In the genomic region with DNA sequence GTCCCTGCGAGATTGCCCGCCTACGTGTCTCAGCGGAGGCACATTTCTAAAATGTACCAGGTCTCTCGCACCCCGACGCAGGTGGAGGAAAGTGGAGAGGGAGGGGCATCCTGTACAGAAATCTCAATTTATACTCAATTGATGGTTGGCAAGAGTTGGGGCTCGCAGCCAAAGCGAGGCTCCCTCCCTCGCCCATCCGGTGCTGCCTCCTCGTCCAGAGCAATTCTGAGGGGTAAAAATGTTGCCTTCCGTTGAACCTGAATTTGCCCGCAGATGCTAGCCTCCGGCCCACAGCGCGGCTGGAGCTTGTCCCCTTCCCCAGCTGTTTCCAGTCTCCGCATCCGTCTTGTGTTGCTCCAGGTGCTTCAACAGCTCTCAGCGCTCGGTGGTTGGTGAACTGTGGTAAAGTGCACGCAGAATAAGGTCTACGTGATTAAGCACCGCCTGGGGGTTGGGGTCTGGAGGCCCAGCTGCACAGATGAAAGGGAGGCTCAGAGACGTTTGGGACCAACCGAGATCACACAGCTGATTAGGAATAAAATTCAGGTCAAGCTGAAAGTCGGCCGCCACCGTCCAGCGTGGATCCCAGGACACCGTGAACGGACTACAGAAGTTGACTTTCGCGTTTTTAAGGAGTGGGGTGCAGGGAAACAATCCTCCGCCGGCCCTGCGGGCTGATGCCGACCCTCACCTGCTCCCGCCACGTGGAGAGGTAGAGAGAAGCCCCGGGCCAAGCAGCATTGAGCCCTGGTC, we compare ENCODE assay signal across 8 cellular contexts. TPM values are rescaled to one million over a fixed set of nuclear protein-coding genes. Genes with fewer than 3 reads are reported as not detected.
DNase-seq lines count a peak whose midpoint lies in the region; ATAC-seq and TF ChIP-seq lines count a peak whose summit lies in the region.

No MANE protein-coding gene starts in this region.

- H3K27ac ChIP-seq in breast epithelium (peak overlapping the region; percentile 78 to 90), lower lobe of right lung (peak overlapping the region; percentile 92), upper lobe of left lung (peak overlapping the region; percentile 27 to 97 (median 94))

- TF ChIP-seq EP300 in upper lobe of left lung (IDR thresholded peaks at IDR 0.05) = no peak

- H3K9me3 ChIP-seq in BE2C (no peaks in the 10 kb centered on the region), breast epithelium (no peaks in the 10 kb centered on the region), lower lobe of right lung (no peaks in the 10 kb centered on the region), upper lobe of left lung (no peaks in the 10 kb centered on the region)

- H3K4me1 ChIP-seq in BE2C (no peaks in the 10 kb centered on the region; the same call in none of the 2 replicates), breast epithelium (peaks cover 6 to 12% of the 10 kb centered on the region in 2 donors), lower lobe of right lung (peaks cover 44% of the 10 kb centered on the region), upper lobe of left lung (peaks cover 35 to 46% (median 38%) of the 10 kb centered on the region in 4 donors)

- peak overlapping the region; percentile 58 for H3K4me3 ChIP-seq in BE2C (ENCODE audit: low read depth, low read length)
- peak overlapping the region; percentile 72 to 97 (median 94) for H3K4me3 ChIP-seq in breast epithelium
- peak overlapping the region; percentile 95 for H3K4me3 ChIP-seq in lower lobe of right lung
- peak overlapping the region in 3 of 4 donors; percentile 67 to 92 (median 70) for H3K4me3 ChIP-seq in upper lobe of left lung

- H3K36me3 ChIP-seq in BE2C (peaks cover 31% of the 10 kb centered on the region), breast epithelium (no peaks in the 10 kb centered on the region), lower lobe of right lung (peaks cover 30% of the 10 kb centered on the region), upper lobe of left lung (peaks cover 8 to 30% (median 25%) of the 10 kb centered on the region in 4 donors)

- in situ Hi-C loops in KBM-7 (cut with MboI; ENCODE audit: low pct_unique_long_range_greater_than_20kb, low sequenced_read_pairs) = no loop called here

- TF ChIP-seq CTCF in BE2C (IDR thresholded peaks at IDR 0.05; ENCODE audit: low read depth, low read length) (no peak), breast epithelium (IDR thresholded peaks at IDR 0.05) (no peak), lower lobe of right lung (IDR thresholded peaks at IDR 0.05) (no peak), upper lobe of left lung (IDR thresholded peaks at IDR 0.05) (no peak)

- intact Hi-C loops in breast epithelium (cut with DNase I; ENCODE audit: low total_unique reads) (no loop called here), lower lobe of right lung (cut with DNase I) (no loop called here)

- ATAC-seq in GM21360 (IDR thresholded peaks at IDR 0.05; ENCODE audit: unreplicated experiment) (peak; percentile 4), lower lobe of right lung (peak in 1 of 2 donors; percentile 1), upper lobe of left lung (ENCODE audit: low FRiP score in 2 of 2) (peak in 1 of 2 donors; percentile 0), GM18867 (IDR thresholded peaks at IDR 0.05; ENCODE audit: unreplicated experiment) (no peak)

- no peaks in the 10 kb centered on the region for H3K27me3 ChIP-seq in BE2C
- no peaks in the 10 kb centered on the region for H3K27me3 ChIP-seq in breast epithelium
- H3K27me3 ChIP-seq in lower lobe of right lung (ENCODE audit: low read depth) = no peaks in the 10 kb centered on the region
- no peaks in the 10 kb centered on the region for H3K27me3 ChIP-seq in upper lobe of left lung

- TF ChIP-seq POLR2A in breast epithelium (IDR thresholded peaks at IDR 0.05) (no peak), upper lobe of left lung (IDR thresholded peaks at IDR 0.05) (no peak)

- WGBS in upper lobe of left lung, 2 donors = 10% methylated on average over 24 to 41 of the region's 41 CpGs

- DNase-seq in BE2C (peak; percentile 78), NCI-H1930 (lab: John Stamatoyannopoulos, UW) (peak; percentile 29 to 49), breast epithelium (ENCODE audit: low spot score in 2 of 2) (peak in 1 of 2 donors; percentile 36), lower lobe of right lung (no peak), upper lobe of left lung (peak; percentile 33 to 74), KBM-7 (no peak)

RNA-seq across cellular contexts. Expression of gene POLG, which starts 0.8 kb away (rescaled TPM):
- 101 TPM for polyA plus RNA-seq in BE2C (2012; ENCODE audit: insufficient read depth, insufficient read length, low read depth)
- total RNA-seq in breast epithelium (10 to 100 TPM; 50.6 to 59.6 (median 53.3) TPM), lower lobe of right lung (58.2 TPM), upper lobe of left lung (100 to 1,000 TPM in 2 of 6 donors, 10 to 100 TPM in 4; 58.3 to 185 (median 75.0) TPM)

Comparison
In these comparisons a context has a peak if more than half of its experiments do, and no peak if none do; other contexts are left out.
1. DNase-seq: peak in BE2C (single experiment), NCI-H1930 (2 of 2) and upper lobe of left lung (2 of 2); none in lower lobe of right lung (single experiment) and KBM-7 (single experiment).
2. Peak in every context shown above with its lines, with median percentiles within 50 percentile points of each other: H3K4me3 ChIP-seq and H3K27ac ChIP-seq.